Comparison of ENCODE assay signal across 10 cellular contexts in the genomic region with DNA sequence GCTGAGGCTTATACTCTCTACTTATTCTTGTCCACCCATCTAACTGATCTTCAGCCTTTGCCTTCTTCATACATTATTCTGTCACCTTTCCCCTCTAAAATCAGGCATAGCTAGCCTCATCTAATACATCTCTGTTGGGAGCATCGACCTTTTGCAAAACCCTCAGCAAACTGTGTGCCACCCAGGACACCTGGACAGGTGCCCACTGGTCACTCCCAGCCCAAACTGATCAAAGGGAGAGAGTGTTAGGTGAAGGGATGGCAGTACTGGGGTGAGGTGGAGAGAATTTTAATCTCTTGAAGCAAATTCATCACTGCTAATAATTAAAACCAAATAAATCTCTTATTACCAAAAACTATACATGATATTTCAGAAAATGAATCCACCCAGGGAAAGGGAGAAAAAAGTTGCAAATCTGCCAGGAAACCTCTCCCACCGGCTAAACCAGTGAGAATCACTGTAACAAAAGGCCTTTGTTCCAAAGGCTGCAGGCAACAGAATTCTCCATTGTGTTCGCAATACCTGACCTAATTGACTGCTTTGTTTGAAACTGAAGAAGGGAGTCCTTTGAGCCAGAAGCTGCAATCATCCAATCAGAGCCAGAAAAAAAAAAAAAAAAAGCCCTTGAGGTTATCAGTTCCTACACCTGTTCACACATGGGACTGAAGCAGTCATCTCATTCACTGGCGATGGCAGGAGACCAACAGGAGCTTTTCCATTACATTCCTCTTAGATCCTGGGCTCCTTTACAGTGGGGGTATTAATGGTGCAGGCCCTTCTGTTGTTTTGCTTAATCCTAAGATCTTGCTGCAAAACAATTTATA.
DNase-seq lines count a peak whose midpoint lies in the region; ATAC-seq and TF ChIP-seq lines count a peak whose summit lies in the region.
"Had no signal": no experiment of that assay in that cellular context is flagged by ENCODE, and none has a peak within 500 bp of the region (broad histone marks: within the 10 kb centered on the region; RNA-seq: fewer than 3 reads in every experiment).

No MANE protein-coding gene starts in this region.

- no peak overlapping the region for H2BK12ac ChIP-seq in mesenchymal stem cell (ENCODE audit: low read length in 2 of 2)

- TF ChIP-seq CTCF in prostate gland (IDR thresholded peaks at IDR 0.05), result no peak

- no peak overlapping the region for H2AK5ac ChIP-seq in mesenchymal stem cell (ENCODE audit: low read length, severe bottlenecking)

- no peak overlapping the region for H4K91ac ChIP-seq in mesenchymal stem cell (ENCODE audit: low read length)

- ATAC-seq in esophagus mucosa, result peak; percentile 85
- no peak for ATAC-seq in HG03469 (IDR thresholded peaks at IDR 0.05; ENCODE audit: unreplicated experiment)
- no peak for ATAC-seq in GM21619 (IDR thresholded peaks at IDR 0.05; ENCODE audit: unreplicated experiment)

- no peak overlapping the region for H3K4ac ChIP-seq in mesenchymal stem cell (ENCODE audit: low read depth in 1 of 2, low read length in 2 of 2)

- no peak overlapping the region for H3K14ac ChIP-seq in mesenchymal stem cell (ENCODE audit: low read length in 2 of 2)

- no peak overlapping the region for H2AFZ ChIP-seq in mesenchymal stem cell (ENCODE audit: low read depth, low read length)

- peak overlapping the region; percentile 7; the same call in 1 of the 2 replicates for H3K4me3 ChIP-seq in HUES6 (ENCODE audit: low read depth, low read length)
- no peak overlapping the region for H3K4me3 ChIP-seq in prostate gland
- H3K4me3 ChIP-seq in mesenchymal stem cell (ENCODE audit: insufficient read depth in 1 of 2, low read depth in 1 of 2, low read length in 2 of 2), result no peak overlapping the region

- H3K9me3 ChIP-seq in HUES6 (ENCODE audit: control insufficient read depth, insufficient read depth, low read depth, low read length) (no peaks in the 10 kb centered on the region), prostate gland (no peaks in the 10 kb centered on the region), mesenchymal stem cell (ENCODE audit: control insufficient read depth, low read length) (no peaks in the 10 kb centered on the region)

- H2BK5ac ChIP-seq in mesenchymal stem cell (ENCODE audit: low read depth, low read length, poor library complexity, severe bottlenecking), result no peak overlapping the region

- DNase-seq in NCI-H524 (lab: John Stamatoyannopoulos, UW), result peak; percentile 97 to 99
- peak; percentile 17 for DNase-seq in prostate gland (ENCODE audit: low spot score)
- no peak for DNase-seq in mesenchymal stem cell
- DNase-seq in DMS 273 treated with DMSO at 0.1 percent for 48 hours (lab: John Stamatoyannopoulos, UW), result no peak
- DNase-seq: activated CD4-positive, alpha-beta T cell treated with anti-CD3 and anti-CD28 coated beads, Interleukin-2, amount 10 ng/mL, durations not matched to agents 7 days and 5 days; HFFc6 had no signal

- no peak for TF ChIP-seq POLR2A in prostate gland (IDR thresholded peaks at IDR 0.05)

- no peak overlapping the region for H3K18ac ChIP-seq in mesenchymal stem cell (ENCODE audit: low read depth in 1 of 2, low read length in 2 of 2)

- peaks cover 44% of the 10 kb centered on the region for H3K4me1 ChIP-seq in HUES6 (ENCODE audit: control insufficient read depth, insufficient read depth, low read length)
- no peaks in the 10 kb centered on the region for H3K4me1 ChIP-seq in prostate gland (replicated peaks)
- no peaks in the 10 kb centered on the region for H3K4me1 ChIP-seq in mesenchymal stem cell (ENCODE audit: control insufficient read depth, insufficient read depth, low read depth, low read length)

- H3K23ac ChIP-seq in mesenchymal stem cell (ENCODE audit: low read length in 2 of 2), result no peak overlapping the region

- H3K9ac ChIP-seq in HUES6 (ENCODE audit: low read length), result peak overlapping the region; percentile 31
- no peak overlapping the region for H3K9ac ChIP-seq in mesenchymal stem cell (ENCODE audit: low read length)

- H3K4me2 ChIP-seq in mesenchymal stem cell (ENCODE audit: low read length, poor library complexity, severe bottlenecking), result no peak overlapping the region

- H4K8ac ChIP-seq in mesenchymal stem cell (ENCODE audit: low read length), result no peak overlapping the region

- no peak overlapping the region for H2BK15ac ChIP-seq in mesenchymal stem cell (ENCODE audit: low read depth, poor library complexity, severe bottlenecking)

- H3K79me1 ChIP-seq in mesenchymal stem cell (replicated peaks; ENCODE audit: low read length, poor library complexity, severe bottlenecking), result peaks cover 46% of the 10 kb centered on the region

- intact Hi-C loops in prostate gland (cut with DNase I), result no loop called here

- 39% methylated on average over 4 of the region's 4 CpGs for WGBS in prostate gland
- 100% methylated on average over 1 of the region's 4 CpGs for WGBS in mesenchymal stem cell

- H3K27ac ChIP-seq in HUES6 (ENCODE audit: low read depth, low read length) (peak overlapping the region; percentile 69), prostate gland (no peak overlapping the region), mesenchymal stem cell (ENCODE audit: low read length, poor library complexity, severe bottlenecking) (no peak overlapping the region)

- H2BK120ac ChIP-seq in mesenchymal stem cell (ENCODE audit: low read depth, low read length), result no peak overlapping the region

- H3K36me3 ChIP-seq in HUES6 (ENCODE audit: control insufficient read depth, insufficient read depth, low read length) (peaks cover 45% of the 10 kb centered on the region), prostate gland (no peaks in the 10 kb centered on the region), mesenchymal stem cell (ENCODE audit: control insufficient read depth in 1 of 2, insufficient read depth in 2 of 2, low read depth in 1 of 2, low read length in 2 of 2) (peaks cover 18 to 93% of the 10 kb centered on the region in 2 experiments)

- H3K27me3 ChIP-seq in HUES6 (ENCODE audit: control insufficient read depth, insufficient read depth, low read length), result no peaks in the 10 kb centered on the region
- H3K27me3 ChIP-seq in prostate gland (replicated peaks; ENCODE audit: insufficient read depth), result no peaks in the 10 kb centered on the region
- no peaks in the 10 kb centered on the region for H3K27me3 ChIP-seq in mesenchymal stem cell (ENCODE audit: control insufficient read depth in 1 of 2, insufficient read depth in 1 of 2, low read length in 2 of 2)

Comparison
In these comparisons a context has a peak if more than half of its experiments do, and no peak if none do; other contexts are left out.
1. DNase-seq: peak in NCI-H524 (2 of 2) and prostate gland (single experiment); none in mesenchymal stem cell (single experiment) and DMS 273 treated with DMSO at 0.1 percent for 48 hours (single experiment).